ENCODE assay signal across 8 cellular contexts in genomic region chr2:237291138-237291792, GRCh38.
DNase-seq lines count a peak whose midpoint lies in the region; ATAC-seq and TF ChIP-seq lines count a peak whose summit lies in the region.

No MANE protein-coding gene starts in this region.

- in situ Hi-C loops in astrocyte of the spinal cord (cut with HindIII; ENCODE audit: low sequenced_read_pairs): no loop called here

- H3K27me3 Mint-ChIP-seq in activated naive CD4-positive, alpha-beta T cell treated with anti-CD3 and anti-CD28 coated beads, Interleukin-2, amount 10 ng/mL, durations not matched to agents 7 days and 5 days: peaks cover 24% of the 10 kb centered on the region

- intact Hi-C loops in spleen (cut with DNase I; ENCODE audit: low total_unique reads): no loop called here

- no peak for TF ChIP-seq POLR2A in spleen (IDR thresholded peaks at IDR 0.05)

- no peaks in the 10 kb centered on the region for H3K36me3 ChIP-seq in spleen

- no peak overlapping the region for H3K4me3 Mint-ChIP-seq in activated naive CD4-positive, alpha-beta T cell treated with anti-CD3 and anti-CD28 coated beads, Interleukin-2, amount 10 ng/mL, durations not matched to agents 7 days and 5 days

- peak; percentile 15 for DNase-seq in activated naive CD4-positive, alpha-beta T cell treated with anti-CD3 and anti-CD28 coated beads, Interleukin-2, amount 50 U/mL, for 16 hours
- DNase-seq in activated naive CD4-positive, alpha-beta T cell treated with anti-CD3 and anti-CD28 coated beads, Interleukin-2, amount 10 ng/mL, durations not matched to agents 7 days and 5 days: no peak
- DNase-seq in NCI-H774 (lab: John Stamatoyannopoulos, UW) (peak; percentile 71), astrocyte of the spinal cord (ENCODE audit: low read depth, low spot score) (peak; percentile 100), islet precursor cell (peak; percentile 93), spleen (no peak)

- 1 to 4% (median 3%) methylated on average over 20 of the region's 20 CpGs for WGBS in spleen, 5 donors

- H3K27me3 ChIP-seq in spleen (replicated peaks in 1 of 7): peaks cover 0 to 53% (median 3%) of the 10 kb centered on the region in 7 donors

- H3K9me3 ChIP-seq in spleen: peaks cover 0 to 10% (median 3%) of the 10 kb centered on the region in 8 donors

- H3K36me3 Mint-ChIP-seq in activated naive CD4-positive, alpha-beta T cell treated with anti-CD3 and anti-CD28 coated beads, Interleukin-2, amount 10 ng/mL, durations not matched to agents 7 days and 5 days: no peaks in the 10 kb centered on the region

- H3K4me1 Mint-ChIP-seq in activated naive CD4-positive, alpha-beta T cell treated with anti-CD3 and anti-CD28 coated beads, Interleukin-2, amount 10 ng/mL, durations not matched to agents 7 days and 5 days: peaks cover 3% of the 10 kb centered on the region

- H3K27ac Mint-ChIP-seq in activated naive CD4-positive, alpha-beta T cell treated with anti-CD3 and anti-CD28 coated beads, Interleukin-2, amount 10 ng/mL, durations not matched to agents 7 days and 5 days: no peak overlapping the region

- no peak for TF ChIP-seq CTCF in astrocyte of the spinal cord (IDR thresholded peaks at IDR 0.05; ENCODE audit: low read depth, low read length)
- no peak for TF ChIP-seq CTCF in spleen (IDR thresholded peaks at IDR 0.05 in 8 of 11, conservative IDR thresholded peaks at IDR 0.05 in 3 of 11)

- no peak for ATAC-seq in HG02973 (IDR thresholded peaks at IDR 0.05; ENCODE audit: unreplicated experiment)
- no peak for ATAC-seq in HG03135 (IDR thresholded peaks at IDR 0.05; ENCODE audit: unreplicated experiment)

- CTCF ChIA-PET in activated naive CD4-positive, alpha-beta T cell treated with anti-CD3 and anti-CD28 coated beads, Interleukin-2, amount 10 ng/mL, durations not matched to agents 7 days and 5 days (lab: Charles Lee): no interaction called here

- H3K4me1 ChIP-seq in spleen: peaks cover 0 to 15% (median 8%) of the 10 kb centered on the region in 6 donors

- H3K9me3 Mint-ChIP-seq in activated naive CD4-positive, alpha-beta T cell treated with anti-CD3 and anti-CD28 coated beads, Interleukin-2, amount 10 ng/mL, durations not matched to agents 7 days and 5 days: no peaks in the 10 kb centered on the region

- H3K4me3 ChIP-seq in astrocyte of the spinal cord (ENCODE audit: low read depth, low read length): no peak overlapping the region
- peak overlapping the region in 1 of 8 donors; percentile 25 for H3K4me3 ChIP-seq in spleen

- peak overlapping the region in 7 of 8 donors; percentile 13 to 65 (median 59) for H3K27ac ChIP-seq in spleen

Comparison
In these comparisons a context has a peak if more than half of its experiments do, and no peak if none do; other contexts are left out.
1. DNase-seq: peak in activated naive CD4-positive, alpha-beta T cell treated with anti-CD3 and anti-CD28 coated beads, Interleukin-2, amount 50 U/mL, for 16 hours (single experiment), NCI-H774 (single experiment), astrocyte of the spinal cord (single experiment) and islet precursor cell (single experiment); none in activated naive CD4-positive, alpha-beta T cell treated with anti-CD3 and anti-CD28 coated beads, Interleukin-2, amount 10 ng/mL, durations not matched to agents 7 days and 5 days (single experiment) and spleen (single experiment).